1 cellular context compared by ENCODE assay signal in genomic region chr9:124030969-124031451, GRCh38.
A peak's percentile ranks its signal among the peaks of the same experiment; 100 is the strongest.
TF ChIP-seq lines count a peak whose summit lies in the region.

No MANE protein-coding gene starts in this region.

TF ChIP-seq in GM12878, 131 proteins besides CTCF, POLR2A, EP300 and RAD21 (continued from another document and continues in another):
- no peak for TF ChIP-seq RELA (IDR thresholded peaks at IDR 0.05; ENCODE audit: borderline replicate concordance, partially characterized antibody)
- TF ChIP-seq RB1 (IDR thresholded peaks at IDR 0.05; ENCODE audit: borderline replicate concordance) = no peak
- TF ChIP-seq ASH2L (IDR thresholded peaks at IDR 0.05; ENCODE audit: borderline replicate concordance, low read depth) = no peak
- TF ChIP-seq ZBED1 (IDR thresholded peaks at IDR 0.05; ENCODE audit: borderline replicate concordance) = no peak
- no peak for TF ChIP-seq PBX3 (IDR thresholded peaks at IDR 0.05; ENCODE audit: insufficient replicate concordance, low read depth, low read length)
- no peak for TF ChIP-seq KLF5 (IDR thresholded peaks at IDR 0.05; ENCODE audit: partially characterized antibody)
- TF ChIP-seq FOXM1 (IDR thresholded peaks at IDR 0.05; ENCODE audit: low read depth, low read length) = no peak
- no peak for TF ChIP-seq ZSCAN29 (IDR thresholded peaks at IDR 0.05)
- no peak for TF ChIP-seq SMC3 (IDR thresholded peaks at IDR 0.05; ENCODE audit: borderline replicate concordance, low read length)
- TF ChIP-seq CUX1 (IDR thresholded peaks at IDR 0.05; ENCODE audit: insufficient replicate concordance, low read depth, low read length) = peak; percentile 86
- no peak for TF ChIP-seq PRDM15 (CRISPR knock-in tag; IDR thresholded peaks at IDR 0.05)
- no peak for TF ChIP-seq FOXK2 (IDR thresholded peaks at IDR 0.05)
- no peak for TF ChIP-seq CBX3 (IDR thresholded peaks at IDR 0.05; ENCODE audit: borderline replicate concordance, low read depth)
- no peak for TF ChIP-seq NRF1 (conservative IDR thresholded peaks at IDR 0.05; ENCODE audit: low read depth, low read length)
- TF ChIP-seq CBX5 (IDR thresholded peaks at IDR 0.05; ENCODE audit: low read depth) = no peak
- peak; percentile 19; the same call in 1 of the 2 replicates for TF ChIP-seq IRF4 (IDR thresholded peaks at IDR 0.05; ENCODE audit: low read depth, low read length)
- no peak for TF ChIP-seq HDAC2 (IDR thresholded peaks at IDR 0.05)
- peak; percentile 38; the same call in 1 of the 2 replicates for TF ChIP-seq ATF7 (IDR thresholded peaks at IDR 0.05; ENCODE audit: low read depth)
- TF ChIP-seq HDAC6 (IDR thresholded peaks at IDR 0.05; ENCODE audit: unreplicated experiment) = no peak
- peak; percentile 72; the same call in 1 of the 2 replicates for TF ChIP-seq DPF2 (IDR thresholded peaks at IDR 0.05)
- peak; percentile 99 for TF ChIP-seq GATAD2B (conservative IDR thresholded peaks at IDR 0.05; ENCODE audit: low read depth)
- TF ChIP-seq ZNF207 (IDR thresholded peaks at IDR 0.05; ENCODE audit: borderline replicate concordance) = no peak
- no peak for TF ChIP-seq ZNF592 (IDR thresholded peaks at IDR 0.05)
- TF ChIP-seq MEF2B (IDR thresholded peaks at IDR 0.05; ENCODE audit: partially characterized antibody, poor library complexity, severe bottlenecking) = peak; percentile 89
- no peak for TF ChIP-seq PAX8 (IDR thresholded peaks at IDR 0.05)
- 0 out of 2 replicates have a peak, but pooled peaks have one; percentile 15 for TF ChIP-seq PAX5 (IDR thresholded peaks at IDR 0.05; ENCODE audit: borderline replicate concordance, low read depth, low read length)
- no peak for TF ChIP-seq LARP7 (IDR thresholded peaks at IDR 0.05)
- no peak for TF ChIP-seq CREM (IDR thresholded peaks at IDR 0.05; ENCODE audit: low read depth)
- no peak for TF ChIP-seq CHD4 (IDR thresholded peaks at IDR 0.05)
- no peak for TF ChIP-seq CHD2 (IDR thresholded peaks at IDR 0.05; ENCODE audit: borderline replicate concordance, low read depth, low read length)
- TF ChIP-seq IRF3 (IDR thresholded peaks at IDR 0.05) = no peak
- no peak for TF ChIP-seq IRF5 (IDR thresholded peaks at IDR 0.05; ENCODE audit: borderline replicate concordance)
- TF ChIP-seq REST (IDR thresholded peaks at IDR 0.05; ENCODE audit: low read depth, low read length) = no peak
- no peak for TF ChIP-seq BCLAF1 (IDR thresholded peaks at IDR 0.05)
- no peak for TF ChIP-seq SIN3A (IDR thresholded peaks at IDR 0.05; ENCODE audit: low read depth, low read length)
- peak; percentile 50; the same call in 1 of the 2 replicates for TF ChIP-seq NR2F1 (conservative IDR thresholded peaks at IDR 0.05)
